9 cellular contexts compared by ENCODE assay signal in genomic region chr5:174725261-174725990, GRCh38. TPM values are rescaled to one million over a fixed set of nuclear protein-coding genes. Genes with fewer than 3 reads are reported as not detected.
DNase-seq lines count a peak whose midpoint lies in the region; ATAC-seq and TF ChIP-seq lines count a peak whose summit lies in the region.
"Had no signal": no experiment of that assay in that cellular context is flagged by ENCODE, and none has a peak within 500 bp of the region (broad histone marks: within the 10 kb centered on the region; RNA-seq: fewer than 3 reads in every experiment).

No MANE protein-coding gene starts in this region.

- no peak overlapping the region for H2BK12ac ChIP-seq in trophoblast cell (ENCODE audit: low read length)

- H3K9me3 ChIP-seq in Peyer's patch = no peaks in the 10 kb centered on the region
- no peaks in the 10 kb centered on the region for H3K9me3 ChIP-seq in trophoblast cell (ENCODE audit: insufficient read depth, low read depth, low read length)
- no peaks in the 10 kb centered on the region for H3K9me3 ChIP-seq in MM.1S (replicated peaks; ENCODE audit: insufficient read depth, low read length)

- peaks cover under 1% of the 10 kb centered on the region for H3K4me1 Mint-ChIP-seq in stimulated activated effector memory CD8-positive, alpha-beta T cell treated with anti-CD3 and anti-CD28 coated beads, Interleukin-12 subunit alpha, Interleukin-12 subunit beta, amount 100 ng/mL, for 72 hours

- H3K36me3 ChIP-seq in Peyer's patch = peaks cover 0 to 7% (median 0%) of the 10 kb centered on the region in 3 donors
- H3K36me3 ChIP-seq in trophoblast cell (ENCODE audit: control insufficient read depth in 1 of 2, insufficient read depth in 2 of 2, low read length in 2 of 2) = peaks cover 24 to 37% of the 10 kb centered on the region in 2 experiments
- H3K36me3 ChIP-seq in MM.1S (replicated peaks; ENCODE audit: insufficient read depth, low read length) = no peaks in the 10 kb centered on the region

- peak overlapping the region in 3 of 4 donors; percentile 37 to 74 (median 71) for H3K4me3 ChIP-seq in Peyer's patch
- H3K4me3 ChIP-seq in fibroblast of villous mesenchyme (ENCODE audit: low read depth, low read length) = peak overlapping the region; percentile 76
- H3K4me3 ChIP-seq in trophoblast cell (ENCODE audit: low read depth, low read length) = peak overlapping the region; percentile 96
- H3K4me3 ChIP-seq in MM.1S (ENCODE audit: low read length) = no peak overlapping the region

- H3K4me1 ChIP-seq in Peyer's patch (peaks cover 0 to 36% (median 0%) of the 10 kb centered on the region in 4 donors), trophoblast cell (ENCODE audit: control insufficient read depth in 1 of 2, insufficient read depth in 2 of 2, low read length in 2 of 2) (peaks cover 7 to 22% of the 10 kb centered on the region in 2 experiments), MM.1S (ENCODE audit: low read length) (no peaks in the 10 kb centered on the region)

- H3K27ac Mint-ChIP-seq in stimulated activated effector memory CD8-positive, alpha-beta T cell treated with anti-CD3 and anti-CD28 coated beads, Interleukin-12 subunit alpha, Interleukin-12 subunit beta, amount 100 ng/mL, for 72 hours = no peak overlapping the region

- peak overlapping the region; percentile 99 for H3K4ac ChIP-seq in trophoblast cell (ENCODE audit: low read depth, low read length)

- H4K20me1 ChIP-seq in MM.1S (ENCODE audit: insufficient read depth, low read length) = no peaks in the 10 kb centered on the region

- peaks cover 0 to 28% of the 10 kb centered on the region in 2 donors for H3K27me3 ChIP-seq in Peyer's patch
- no peaks in the 10 kb centered on the region for H3K27me3 ChIP-seq in trophoblast cell (ENCODE audit: insufficient read depth, low read length)
- H3K27me3 ChIP-seq in MM.1S (replicated peaks; ENCODE audit: insufficient read depth, low read length) = peaks cover 15% of the 10 kb centered on the region

- DNase-seq in Peyer's patch (no peak), fibroblast of villous mesenchyme (ENCODE audit: low read depth) (no peak), trophoblast cell (no peak), MM.1S (no peak), glomerular visceral epithelial cell (ENCODE audit: extremely low spot score) (no peak)
- DNase-seq in stimulated activated effector memory CD8-positive, alpha-beta T cell treated with anti-CD3 and anti-CD28 coated beads, Interleukin-12 subunit alpha, Interleukin-12 subunit beta, amount 100 ng/mL, for 72 hours (ENCODE audit: low spot score in 2 of 2) = no peak
- DNase-seq: activated T-cell treated with anti-CD3 and anti-CD28 coated beads for 4 hours had no signal

- peak overlapping the region; percentile 87 for H3K14ac ChIP-seq in trophoblast cell (ENCODE audit: low read length)

- no peaks in the 10 kb centered on the region for H3K9me3 Mint-ChIP-seq in stimulated activated effector memory CD8-positive, alpha-beta T cell treated with anti-CD3 and anti-CD28 coated beads, Interleukin-12 subunit alpha, Interleukin-12 subunit beta, amount 100 ng/mL, for 72 hours

- H3K27ac ChIP-seq in C4-2B (peak overlapping the region; percentile 72), Peyer's patch (no peak overlapping the region), trophoblast cell (ENCODE audit: low read depth, low read length) (peak overlapping the region; percentile 97), MM.1S (ENCODE audit: low read length) (no peak overlapping the region)

- no peak for ATAC-seq in stimulated activated effector memory CD8-positive, alpha-beta T cell treated with anti-CD3 and anti-CD28 coated beads, Interleukin-12 subunit alpha, Interleukin-12 subunit beta, amount 100 ng/mL, for 72 hours
- no peak for ATAC-seq in HG02840 (IDR thresholded peaks at IDR 0.05; ENCODE audit: low FRiP score, unreplicated experiment)

- peak overlapping the region; percentile 8 for H2AFZ ChIP-seq in trophoblast cell (ENCODE audit: insufficient read depth, low read length, poor library complexity)
- H2AFZ ChIP-seq in MM.1S (ENCODE audit: low read length) = no peak overlapping the region

- no peak overlapping the region for H3K4me3 Mint-ChIP-seq in stimulated activated effector memory CD8-positive, alpha-beta T cell treated with anti-CD3 and anti-CD28 coated beads, Interleukin-12 subunit alpha, Interleukin-12 subunit beta, amount 100 ng/mL, for 72 hours

- H3K79me1 ChIP-seq in trophoblast cell (ENCODE audit: low read length) = peaks cover 65% of the 10 kb centered on the region

- H3F3A ChIP-seq in MM.1S (ENCODE audit: insufficient read depth, low read length) = no peaks in the 10 kb centered on the region

- peak overlapping the region; percentile 89 for H3K4me2 ChIP-seq in trophoblast cell (ENCODE audit: low read length)
- H3K4me2 ChIP-seq in MM.1S (ENCODE audit: low read depth, low read length) = no peak overlapping the region

- peak overlapping the region; percentile 36 for H4K12ac ChIP-seq in trophoblast cell (ENCODE audit: low read depth, low read length)

- peak overlapping the region; percentile 81 for H4K91ac ChIP-seq in trophoblast cell (ENCODE audit: low read depth, low read length)

- WGBS in trophoblast cell (ENCODE audit: extremely low coverage, insufficient coverage, insufficient read length) = no CpG with 5 or more reads among the region's 30 CpGs

- no peaks in the 10 kb centered on the region for H3K36me3 Mint-ChIP-seq in stimulated activated effector memory CD8-positive, alpha-beta T cell treated with anti-CD3 and anti-CD28 coated beads, Interleukin-12 subunit alpha, Interleukin-12 subunit beta, amount 100 ng/mL, for 72 hours

- H2BK5ac ChIP-seq in trophoblast cell (ENCODE audit: low read depth, low read length, poor library complexity) = peak overlapping the region; percentile 86

- H3K79me2 ChIP-seq in trophoblast cell (ENCODE audit: control insufficient read depth, insufficient read depth, low read length, poor library complexity) = peaks cover 55% of the 10 kb centered on the region
- no peaks in the 10 kb centered on the region for H3K79me2 ChIP-seq in MM.1S (ENCODE audit: low read length)

- peak overlapping the region; percentile 98 for H3K9ac ChIP-seq in trophoblast cell (ENCODE audit: low read length)
- H3K9ac ChIP-seq in MM.1S (ENCODE audit: low read length) = no peak overlapping the region

- H3K18ac ChIP-seq in trophoblast cell (ENCODE audit: low read length) = peak overlapping the region; percentile 98

- H2BK120ac ChIP-seq in trophoblast cell (ENCODE audit: insufficient read depth, low read length, poor library complexity) = peak overlapping the region; percentile 76

- TF ChIP-seq CTCF in C4-2B (conservative IDR thresholded peaks at IDR 0.05) (no peak), Peyer's patch (IDR thresholded peaks at IDR 0.05) (no peak), fibroblast of villous mesenchyme (IDR thresholded peaks at IDR 0.05; ENCODE audit: insufficient read depth, low read depth, low read length) (no peak), MM.1S (IDR thresholded peaks at IDR 0.05; ENCODE audit: low read length) (no peak)

- H3K9me2 ChIP-seq in MM.1S (replicated peaks; ENCODE audit: insufficient read depth, low read length) = no peaks in the 10 kb centered on the region

- TF ChIP-seq POLR2A in Peyer's patch (IDR thresholded peaks at IDR 0.05) = no peak

- H2AK5ac ChIP-seq in trophoblast cell (ENCODE audit: low read length) = no peak overlapping the region

- no peak overlapping the region for H3K23ac ChIP-seq in trophoblast cell (ENCODE audit: low read length)

- peak overlapping the region; percentile 81 for H4K8ac ChIP-seq in trophoblast cell (ENCODE audit: low read depth, low read length)

RNA-seq across cellular contexts. Expression of gene MSX2, which starts 1.0 kb away (rescaled TPM):
- total RNA-seq in Peyer's patch = 1 to 10 TPM in 3 of 4 donors, not detected in 1; 1.6 to 2.7 (median 2.1) TPM
- 0.32 and 0.43 TPM in 2 replicates for total RNA-seq in fibroblast of villous mesenchyme
- polyA plus RNA-seq in trophoblast cell (2013) = 523 and 535 TPM in 2 replicates

Comparison
In these comparisons a context has a peak if more than half of its experiments do, and no peak if none do; other contexts are left out.
1. H3K27ac ChIP-seq: peak in C4-2B (single experiment) and trophoblast cell (single experiment); none in Peyer's patch (0 of 4) and MM.1S (single experiment).